Comparison of ENCODE assay signal across 1 cellular context in the genomic region with DNA sequence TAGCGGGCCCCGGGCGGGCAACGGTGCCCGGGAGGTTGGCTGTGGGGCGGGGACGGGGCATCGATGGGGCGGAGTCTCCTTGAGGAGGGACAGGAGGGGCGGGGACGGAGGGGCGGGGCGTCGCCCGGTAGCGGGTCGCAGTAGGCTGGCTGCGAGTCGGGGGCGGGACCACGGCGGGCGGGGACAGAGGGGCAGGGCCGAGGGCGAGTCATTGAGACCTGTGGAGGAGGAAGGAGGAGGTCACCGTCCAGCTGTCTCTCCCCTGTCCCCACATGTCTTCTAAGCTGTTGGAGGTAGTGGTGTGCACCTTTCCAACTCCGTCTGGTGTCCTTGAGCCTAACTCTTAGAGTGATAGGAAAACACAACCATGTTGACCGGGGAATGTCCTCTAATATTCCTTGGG.
TF ChIP-seq lines count a peak whose summit lies in the region.

CRAT (minus strand) TSS at position 54 of the 403 bp plus-strand sequence. CDS start 284 bp downstream, outside the sequence.

TF ChIP-seq in HepG2, 621 proteins besides CTCF, POLR2A, EP300 and RAD21 (continued from another document and continues in another):
- TF ChIP-seq THAP9 (CRISPR knock-in tag; IDR thresholded peaks at IDR 0.05; ENCODE audit: borderline replicate concordance) (no peak), LCORL (IDR thresholded peaks at IDR 0.05) (no peak), LCORL (CRISPR knock-in tag; IDR thresholded peaks at IDR 0.05) (peak; percentile 24; the same call in 1 of the 2 replicates), HES4 (CRISPR knock-in tag; IDR thresholded peaks at IDR 0.05; ENCODE audit: borderline replicate concordance) (peak; percentile 43), ARNT (IDR thresholded peaks at IDR 0.05) (no peak), RFXANK (CRISPR knock-in tag; IDR thresholded peaks at IDR 0.05) (0 out of 2 replicates have a peak, but pooled peaks have one; percentile 34), TFAP4 (IDR thresholded peaks at IDR 0.05; ENCODE audit: borderline replicate concordance, low read depth) (peak; percentile 30; the same call in 1 of the 2 replicates), NAIF1 (CRISPR knock-in tag; IDR thresholded peaks at IDR 0.05; ENCODE audit: borderline replicate concordance) (no peak), TFDP2 (CRISPR knock-in tag; IDR thresholded peaks at IDR 0.05) (no peak), ZNF510 (CRISPR knock-in tag; IDR thresholded peaks at IDR 0.05; ENCODE audit: low read depth) (no peak), SOX5 (CRISPR knock-in tag; IDR thresholded peaks at IDR 0.05; ENCODE audit: borderline replicate concordance) (peak; percentile 37; the same call in 1 of the 2 replicates), ZFP62 (CRISPR knock-in tag; IDR thresholded peaks at IDR 0.05) (no peak), ZNF704 (CRISPR knock-in tag; IDR thresholded peaks at IDR 0.05; ENCODE audit: borderline replicate concordance) (no peak), MYPOP (CRISPR knock-in tag; IDR thresholded peaks at IDR 0.05) (peak; percentile 79; the same call in 1 of the 2 replicates), ZNF629 (CRISPR knock-in tag; conservative IDR thresholded peaks at IDR 0.05) (no peak), ZNF431 (CRISPR knock-in tag; IDR thresholded peaks at IDR 0.05; ENCODE audit: borderline replicate concordance, low read depth) (peak; percentile 19; the same call in 1 of the 2 replicates), ZNF83 (CRISPR knock-in tag; IDR thresholded peaks at IDR 0.05; ENCODE audit: borderline replicate concordance) (peak; percentile 22; the same call in 1 of the 2 replicates), ZFP82 (CRISPR knock-in tag; IDR thresholded peaks at IDR 0.05; ENCODE audit: borderline replicate concordance) (peak; percentile 65; the same call in 1 of the 2 replicates), KDM5B (CRISPR knock-in tag; IDR thresholded peaks at IDR 0.05; ENCODE audit: borderline replicate concordance) (0 out of 2 replicates have a peak, but pooled peaks have one; percentile 2), ZSCAN5A (CRISPR knock-in tag; IDR thresholded peaks at IDR 0.05; ENCODE audit: borderline replicate concordance) (peak; percentile 40; the same call in 1 of the 2 replicates), ADNP (CRISPR knock-in tag; IDR thresholded peaks at IDR 0.05) (no peak), ZNF879 (CRISPR knock-in tag; IDR thresholded peaks at IDR 0.05) (no peak), ZNF749 (CRISPR knock-in tag; IDR thresholded peaks at IDR 0.05; ENCODE audit: borderline replicate concordance) (0 out of 2 replicates have a peak, but pooled peaks have one; percentile 39), ZBTB2 (CRISPR knock-in tag; IDR thresholded peaks at IDR 0.05; ENCODE audit: low read depth) (no peak), FUBP1 (CRISPR knock-in tag; IDR thresholded peaks at IDR 0.05; ENCODE audit: borderline replicate concordance) (0 out of 2 replicates have a peak, but pooled peaks have one; percentile 81)
- TF ChIP-seq, protein P1, sequence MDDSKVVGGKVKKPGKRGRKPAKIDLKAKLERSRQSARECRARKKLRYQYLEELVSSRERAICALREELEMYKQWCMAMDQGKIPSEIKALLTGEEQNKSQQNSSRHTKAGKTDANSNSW (CRISPR knock-in tag; IDR thresholded peaks at IDR 0.05; ENCODE audit: borderline replicate concordance) = peak; percentile 58; the same call in 1 of the 2 replicates
- TF ChIP-seq, protein P2, sequence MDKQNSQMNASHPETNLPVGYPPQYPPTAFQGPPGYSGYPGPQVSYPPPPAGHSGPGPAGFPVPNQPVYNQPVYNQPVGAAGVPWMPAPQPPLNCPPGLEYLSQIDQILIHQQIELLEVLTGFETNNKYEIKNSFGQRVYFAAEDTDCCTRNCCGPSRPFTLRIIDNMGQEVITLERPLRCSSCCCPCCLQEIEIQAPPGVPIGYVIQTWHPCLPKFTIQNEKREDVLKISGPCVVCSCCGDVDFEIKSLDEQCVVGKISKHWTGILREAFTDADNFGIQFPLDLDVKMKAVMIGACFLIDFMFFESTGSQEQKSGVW (CRISPR knock-in tag; IDR thresholded peaks at IDR 0.05; ENCODE audit: borderline replicate concordance) = peak; percentile 35; the same call in 1 of the 2 replicates
- TF ChIP-seq, protein P3, sequence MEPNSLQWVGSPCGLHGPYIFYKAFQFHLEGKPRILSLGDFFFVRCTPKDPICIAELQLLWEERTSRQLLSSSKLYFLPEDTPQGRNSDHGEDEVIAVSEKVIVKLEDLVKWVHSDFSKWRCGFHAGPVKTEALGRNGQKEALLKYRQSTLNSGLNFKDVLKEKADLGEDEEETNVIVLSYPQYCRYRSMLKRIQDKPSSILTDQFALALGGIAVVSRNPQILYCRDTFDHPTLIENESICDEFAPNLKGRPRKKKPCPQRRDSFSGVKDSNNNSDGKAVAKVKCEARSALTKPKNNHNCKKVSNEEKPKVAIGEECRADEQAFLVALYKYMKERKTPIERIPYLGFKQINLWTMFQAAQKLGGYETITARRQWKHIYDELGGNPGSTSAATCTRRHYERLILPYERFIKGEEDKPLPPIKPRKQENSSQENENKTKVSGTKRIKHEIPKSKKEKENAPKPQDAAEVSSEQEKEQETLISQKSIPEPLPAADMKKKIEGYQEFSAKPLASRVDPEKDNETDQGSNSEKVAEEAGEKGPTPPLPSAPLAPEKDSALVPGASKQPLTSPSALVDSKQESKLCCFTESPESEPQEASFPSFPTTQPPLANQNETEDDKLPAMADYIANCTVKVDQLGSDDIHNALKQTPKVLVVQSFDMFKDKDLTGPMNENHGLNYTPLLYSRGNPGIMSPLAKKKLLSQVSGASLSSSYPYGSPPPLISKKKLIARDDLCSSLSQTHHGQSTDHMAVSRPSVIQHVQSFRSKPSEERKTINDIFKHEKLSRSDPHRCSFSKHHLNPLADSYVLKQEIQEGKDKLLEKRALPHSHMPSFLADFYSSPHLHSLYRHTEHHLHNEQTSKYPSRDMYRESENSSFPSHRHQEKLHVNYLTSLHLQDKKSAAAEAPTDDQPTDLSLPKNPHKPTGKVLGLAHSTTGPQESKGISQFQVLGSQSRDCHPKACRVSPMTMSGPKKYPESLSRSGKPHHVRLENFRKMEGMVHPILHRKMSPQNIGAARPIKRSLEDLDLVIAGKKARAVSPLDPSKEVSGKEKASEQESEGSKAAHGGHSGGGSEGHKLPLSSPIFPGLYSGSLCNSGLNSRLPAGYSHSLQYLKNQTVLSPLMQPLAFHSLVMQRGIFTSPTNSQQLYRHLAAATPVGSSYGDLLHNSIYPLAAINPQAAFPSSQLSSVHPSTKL (CRISPR knock-in tag; IDR thresholded peaks at IDR 0.05) = no peak
- TF ChIP-seq, protein P4, sequence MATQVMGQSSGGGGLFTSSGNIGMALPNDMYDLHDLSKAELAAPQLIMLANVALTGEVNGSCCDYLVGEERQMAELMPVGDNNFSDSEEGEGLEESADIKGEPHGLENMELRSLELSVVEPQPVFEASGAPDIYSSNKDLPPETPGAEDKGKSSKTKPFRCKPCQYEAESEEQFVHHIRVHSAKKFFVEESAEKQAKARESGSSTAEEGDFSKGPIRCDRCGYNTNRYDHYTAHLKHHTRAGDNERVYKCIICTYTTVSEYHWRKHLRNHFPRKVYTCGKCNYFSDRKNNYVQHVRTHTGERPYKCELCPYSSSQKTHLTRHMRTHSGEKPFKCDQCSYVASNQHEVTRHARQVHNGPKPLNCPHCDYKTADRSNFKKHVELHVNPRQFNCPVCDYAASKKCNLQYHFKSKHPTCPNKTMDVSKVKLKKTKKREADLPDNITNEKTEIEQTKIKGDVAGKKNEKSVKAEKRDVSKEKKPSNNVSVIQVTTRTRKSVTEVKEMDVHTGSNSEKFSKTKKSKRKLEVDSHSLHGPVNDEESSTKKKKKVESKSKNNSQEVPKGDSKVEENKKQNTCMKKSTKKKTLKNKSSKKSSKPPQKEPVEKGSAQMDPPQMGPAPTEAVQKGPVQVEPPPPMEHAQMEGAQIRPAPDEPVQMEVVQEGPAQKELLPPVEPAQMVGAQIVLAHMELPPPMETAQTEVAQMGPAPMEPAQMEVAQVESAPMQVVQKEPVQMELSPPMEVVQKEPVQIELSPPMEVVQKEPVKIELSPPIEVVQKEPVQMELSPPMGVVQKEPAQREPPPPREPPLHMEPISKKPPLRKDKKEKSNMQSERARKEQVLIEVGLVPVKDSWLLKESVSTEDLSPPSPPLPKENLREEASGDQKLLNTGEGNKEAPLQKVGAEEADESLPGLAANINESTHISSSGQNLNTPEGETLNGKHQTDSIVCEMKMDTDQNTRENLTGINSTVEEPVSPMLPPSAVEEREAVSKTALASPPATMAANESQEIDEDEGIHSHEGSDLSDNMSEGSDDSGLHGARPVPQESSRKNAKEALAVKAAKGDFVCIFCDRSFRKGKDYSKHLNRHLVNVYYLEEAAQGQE (IDR thresholded peaks at IDR 0.05; ENCODE audit: borderline replicate concordance in 1 of 2, low read depth in 1 of 2, low read length in 2 of 2) = peak in 1 of 2 experiments; percentile 66; a peak in 1 of 4 replicates
